ENCODE assay signal across 8 cellular contexts in genomic region chr5:98927242-98927987, GRCh38. TPM values are rescaled to one million over a fixed set of nuclear protein-coding genes. Genes with fewer than 3 reads are reported as not detected.
DNase-seq lines count a peak whose midpoint lies in the region; ATAC-seq and TF ChIP-seq lines count a peak whose summit lies in the region.

No MANE protein-coding gene starts in this region.

- H3K27me3 Mint-ChIP-seq in activated naive CD8-positive, alpha-beta T cell, result no peaks in the 10 kb centered on the region

- H3K27ac ChIP-seq in heart right ventricle (peak overlapping the region; percentile 96 to 100 (median 100)), hepatocyte (peak overlapping the region; percentile 100), sigmoid colon (peak overlapping the region; percentile 99 to 100 (median 100))

- H3K4me1 ChIP-seq in heart right ventricle (peaks cover 0 to 73% (median 40%) of the 10 kb centered on the region in 9 donors), hepatocyte (ENCODE audit: insufficient read depth) (peaks cover 5% of the 10 kb centered on the region), sigmoid colon (peaks cover 0 to 44% (median 26%) of the 10 kb centered on the region in 4 donors)

- H3K27me3 ChIP-seq in heart right ventricle (no peaks in the 10 kb centered on the region), hepatocyte (no peaks in the 10 kb centered on the region), sigmoid colon (no peaks in the 10 kb centered on the region)

- intact Hi-C loops in heart right ventricle (cut with DNase I) (loop anchor here in 4 of 10 donors (5.0 to 10.0 kb wide), 2 partner anchors 153 to 155 kb away; partner anchors contain the start of gene RGMB (in 4 of the 4)), cardiac septum (cut with DNase I) (no loop called here), sigmoid colon (cut with DNase I) (loop anchor here (5.0 kb wide), 1 partner anchor 155 kb away; the partner anchor contains the start of gene RGMB)

- peak overlapping the region; percentile 96 for H3K27ac Mint-ChIP-seq in activated naive CD8-positive, alpha-beta T cell

- peak overlapping the region; percentile 42 for H2AFZ ChIP-seq in hepatocyte

- H3K4me3 Mint-ChIP-seq in activated naive CD8-positive, alpha-beta T cell, result peak overlapping the region; percentile 98

- H3K4me1 Mint-ChIP-seq in activated naive CD8-positive, alpha-beta T cell (ENCODE audit: low read depth), result peaks cover 67% of the 10 kb centered on the region

- 1 to 2% methylated on average over 14 of the region's 14 CpGs for WGBS in heart right ventricle, 2 donors
- under 1% methylated on average over 14 of the region's 14 CpGs for WGBS in hepatocyte (ENCODE audit: low lambda C conversion rate, missing lambda C conversion rate)
- WGBS in sigmoid colon, 2 donors, result 0 to 1% methylated on average over 14 of the region's 14 CpGs

- TF ChIP-seq CTCF in heart right ventricle (IDR thresholded peaks at IDR 0.05) (no peak), hepatocyte (IDR thresholded peaks at IDR 0.05; ENCODE audit: poor library complexity) (no peak), sigmoid colon (IDR thresholded peaks at IDR 0.05) (no peak)

- H3K36me3 Mint-ChIP-seq in activated naive CD8-positive, alpha-beta T cell, result peaks cover 8% of the 10 kb centered on the region

- H4K20me1 ChIP-seq in hepatocyte (ENCODE audit: insufficient read depth, poor library complexity, severe bottlenecking), result peaks cover 41% of the 10 kb centered on the region

- no peak for TF ChIP-seq EP300 in sigmoid colon (IDR thresholded peaks at IDR 0.05)

- H3K4me3 ChIP-seq in heart right ventricle (peak overlapping the region; percentile 67 to 93 (median 84)), hepatocyte (peak overlapping the region; percentile 78), sigmoid colon (peak overlapping the region; percentile 78 to 86 (median 84))

- H3K9me2 ChIP-seq in hepatocyte (replicated peaks; ENCODE audit: insufficient read depth), result no peaks in the 10 kb centered on the region

- peak overlapping the region; percentile 90 for H3K4me2 ChIP-seq in hepatocyte

- ATAC-seq in heart right ventricle (peak in 3 of 8 donors; percentile 31 to 39 (median 39)), HG03103 (IDR thresholded peaks at IDR 0.05; ENCODE audit: low read depth, unreplicated experiment) (peak; percentile 15), HG03457 (IDR thresholded peaks at IDR 0.05; ENCODE audit: unreplicated experiment) (no peak)

- no peaks in the 10 kb centered on the region for H3K9me3 Mint-ChIP-seq in activated naive CD8-positive, alpha-beta T cell (ENCODE audit: low read depth)

- DNase-seq in heart right ventricle (peak in 1 of 2 donors; percentile 65), cardiac septum (ENCODE audit: low spot score) (no peak), RPMI8226 (peak; percentile 71), hepatocyte (ENCODE audit: low spot score) (peak; percentile 67), sigmoid colon (peak; percentile 83)

- peaks cover 76% of the 10 kb centered on the region for H3K79me2 ChIP-seq in hepatocyte

- TF ChIP-seq POLR2A in sigmoid colon (IDR thresholded peaks at IDR 0.05), result peak; percentile 34 to 78

- peaks cover 0 to 64% (median 30%) of the 10 kb centered on the region in 9 donors for H3K36me3 ChIP-seq in heart right ventricle
- no peaks in the 10 kb centered on the region for H3K36me3 ChIP-seq in hepatocyte (replicated peaks; ENCODE audit: insufficient read depth, low read depth)
- peaks cover 0 to 33% (median 9%) of the 10 kb centered on the region in 4 donors for H3K36me3 ChIP-seq in sigmoid colon

- H3K9me3 ChIP-seq in heart right ventricle (no peaks in the 10 kb centered on the region), hepatocyte (ENCODE audit: low read depth) (no peaks in the 10 kb centered on the region), sigmoid colon (no peaks in the 10 kb centered on the region)

RNA-seq across cellular contexts. Expression of gene CHD1, which starts 1.4 kb away (rescaled TPM):
- total RNA-seq in heart right ventricle, result 10 to 100 TPM in 9 of 10 donors, 1 to 10 TPM in 1; 9.9 to 19.6 (median 15.1) TPM
- polyA plus RNA-seq in heart right ventricle, result 10 to 100 TPM in 1 of 2 donors, 1 to 10 TPM in 1; 6.5 to 20.4 TPM
- total RNA-seq in cardiac septum, result 16.8 TPM
- 57.4 and 81.4 TPM in 2 replicates for total RNA-seq in hepatocyte
- polyA plus RNA-seq in hepatocyte, result 14.2 and 20.6 TPM in 2 replicates
- 10 to 100 TPM; 38.2 to 73.3 (median 52.4) TPM for total RNA-seq in sigmoid colon
- polyA plus RNA-seq in sigmoid colon, result 10 to 100 TPM; 13.9 to 24.0 (median 19.8) TPM
